Comparison of ENCODE assay signal across 1 cellular context in the genomic region with DNA sequence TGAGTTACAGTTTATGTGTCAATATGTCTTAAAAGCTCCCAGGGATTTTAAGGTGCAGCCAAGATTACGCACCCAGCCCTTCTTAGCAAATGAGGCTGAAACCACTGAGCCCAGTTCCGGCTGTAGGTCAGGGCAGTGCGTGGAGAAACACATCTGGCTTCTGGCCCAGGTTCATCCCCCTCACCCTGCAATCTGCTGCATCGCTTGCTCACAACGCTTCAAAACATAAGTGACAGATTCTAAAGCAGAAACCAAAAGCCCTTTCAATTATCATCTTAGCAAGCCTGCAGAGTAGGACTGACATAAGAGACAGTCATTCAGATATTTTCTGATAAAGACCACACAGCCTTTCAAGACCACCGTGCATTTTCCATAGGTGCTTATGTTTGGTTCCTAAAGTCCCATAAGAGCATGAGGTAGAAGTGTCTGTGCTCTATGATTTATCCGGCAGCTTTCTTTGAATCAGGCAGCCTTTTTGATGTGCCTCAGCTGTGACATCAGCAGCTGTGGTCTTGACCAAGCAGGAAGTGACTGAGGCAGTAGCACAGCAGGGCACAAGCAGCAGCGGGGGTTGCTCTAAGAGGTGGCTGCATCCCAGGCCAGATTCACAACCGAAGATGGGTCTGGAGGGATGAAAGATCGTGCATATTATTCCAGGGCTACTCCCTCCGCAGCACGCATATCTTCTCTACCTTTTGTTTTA.
TF ChIP-seq lines count a peak whose summit lies in the region.

No MANE protein-coding gene starts in this region.

TF ChIP-seq in GM12878, 131 proteins besides CTCF, POLR2A, EP300 and RAD21 (continued from another document and continues in another):
- TF ChIP-seq, protein P1, sequence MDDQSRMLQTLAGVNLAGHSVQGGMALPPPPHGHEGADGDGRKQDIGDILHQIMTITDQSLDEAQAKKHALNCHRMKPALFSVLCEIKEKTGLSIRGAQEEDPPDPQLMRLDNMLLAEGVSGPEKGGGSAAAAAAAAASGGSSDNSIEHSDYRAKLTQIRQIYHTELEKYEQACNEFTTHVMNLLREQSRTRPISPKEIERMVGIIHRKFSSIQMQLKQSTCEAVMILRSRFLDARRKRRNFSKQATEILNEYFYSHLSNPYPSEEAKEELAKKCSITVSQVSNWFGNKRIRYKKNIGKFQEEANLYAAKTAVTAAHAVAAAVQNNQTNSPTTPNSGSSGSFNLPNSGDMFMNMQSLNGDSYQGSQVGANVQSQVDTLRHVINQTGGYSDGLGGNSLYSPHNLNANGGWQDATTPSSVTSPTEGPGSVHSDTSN (IDR thresholded peaks at IDR 0.05; ENCODE audit: insufficient replicate concordance, low read depth, low read length), result peak; percentile 11
- TF ChIP-seq FOXM1 (IDR thresholded peaks at IDR 0.05; ENCODE audit: low read depth, low read length) (peak; percentile 38; the same call in 1 of the 2 replicates), WRNIP1 (IDR thresholded peaks at IDR 0.05; ENCODE audit: borderline replicate concordance, low read depth, low read length) (no peak), ATF7 (IDR thresholded peaks at IDR 0.05; ENCODE audit: low read depth) (peak; percentile 86), JUNB (IDR thresholded peaks at IDR 0.05) (peak; percentile 38), CREB1 (IDR thresholded peaks at IDR 0.05; ENCODE audit: low read depth) (peak; percentile 74), CBX5 (IDR thresholded peaks at IDR 0.05; ENCODE audit: low read depth) (0 out of 2 replicates have a peak, but pooled peaks have one; percentile 42), SPI1 (IDR thresholded peaks at IDR 0.05; ENCODE audit: borderline replicate concordance, insufficient read depth, low read depth, low read length) (peak; percentile 19; the same call in 1 of the 2 replicates), RB1 (IDR thresholded peaks at IDR 0.05; ENCODE audit: borderline replicate concordance) (0 out of 2 replicates have a peak, but pooled peaks have one; percentile 38), MEF2A (IDR thresholded peaks at IDR 0.05; ENCODE audit: insufficient read depth, low read depth, low read length) (0 out of 2 replicates have a peak, but pooled peaks have one; percentile 46), SP1 (IDR thresholded peaks at IDR 0.05; ENCODE audit: low read depth, low read length) (peak; percentile 8), TCF3 (IDR thresholded peaks at IDR 0.05; ENCODE audit: borderline replicate concordance, insufficient read depth, low read depth, low read length) (peak; percentile 79; the same call in 1 of the 2 replicates), CHD2 (IDR thresholded peaks at IDR 0.05; ENCODE audit: borderline replicate concordance, low read depth, low read length) (no peak), NR2C2 (IDR thresholded peaks at IDR 0.05; ENCODE audit: borderline replicate concordance, control insufficient read depth, insufficient read length, low read depth) (no peak), POU2F2 (IDR thresholded peaks at IDR 0.05; ENCODE audit: borderline replicate concordance, low read depth, low read length) (peak; percentile 58; the same call in 1 of the 3 replicates), RUNX3 (IDR thresholded peaks at IDR 0.05; ENCODE audit: low read length) (peak; percentile 61), KLF5 (IDR thresholded peaks at IDR 0.05; ENCODE audit: partially characterized antibody) (no peak), SMAD5 (IDR thresholded peaks at IDR 0.05; ENCODE audit: low read depth) (no peak), NBN (IDR thresholded peaks at IDR 0.05) (0 out of 2 replicates have a peak, but pooled peaks have one; percentile 62), CREM (IDR thresholded peaks at IDR 0.05; ENCODE audit: low read depth) (peak; percentile 61; the same call in 1 of the 2 replicates), IKZF2 (IDR thresholded peaks at IDR 0.05) (peak; percentile 45 to 68), EED (IDR thresholded peaks at IDR 0.05; ENCODE audit: low read depth) (peak; percentile 61; the same call in 1 of the 2 replicates), PAX5 (IDR thresholded peaks at IDR 0.05; ENCODE audit: borderline replicate concordance, low read depth, low read length) (peak; percentile 70; the same call in 1 of the 2 replicates)
- TF ChIP-seq, protein P2, sequence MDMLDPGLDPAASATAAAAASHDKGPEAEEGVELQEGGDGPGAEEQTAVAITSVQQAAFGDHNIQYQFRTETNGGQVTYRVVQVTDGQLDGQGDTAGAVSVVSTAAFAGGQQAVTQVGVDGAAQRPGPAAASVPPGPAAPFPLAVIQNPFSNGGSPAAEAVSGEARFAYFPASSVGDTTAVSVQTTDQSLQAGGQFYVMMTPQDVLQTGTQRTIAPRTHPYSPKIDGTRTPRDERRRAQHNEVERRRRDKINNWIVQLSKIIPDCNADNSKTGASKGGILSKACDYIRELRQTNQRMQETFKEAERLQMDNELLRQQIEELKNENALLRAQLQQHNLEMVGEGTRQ (IDR thresholded peaks at IDR 0.05; ENCODE audit: borderline replicate concordance, low read depth, low read length), result no peak
- TF ChIP-seq, protein P3, sequence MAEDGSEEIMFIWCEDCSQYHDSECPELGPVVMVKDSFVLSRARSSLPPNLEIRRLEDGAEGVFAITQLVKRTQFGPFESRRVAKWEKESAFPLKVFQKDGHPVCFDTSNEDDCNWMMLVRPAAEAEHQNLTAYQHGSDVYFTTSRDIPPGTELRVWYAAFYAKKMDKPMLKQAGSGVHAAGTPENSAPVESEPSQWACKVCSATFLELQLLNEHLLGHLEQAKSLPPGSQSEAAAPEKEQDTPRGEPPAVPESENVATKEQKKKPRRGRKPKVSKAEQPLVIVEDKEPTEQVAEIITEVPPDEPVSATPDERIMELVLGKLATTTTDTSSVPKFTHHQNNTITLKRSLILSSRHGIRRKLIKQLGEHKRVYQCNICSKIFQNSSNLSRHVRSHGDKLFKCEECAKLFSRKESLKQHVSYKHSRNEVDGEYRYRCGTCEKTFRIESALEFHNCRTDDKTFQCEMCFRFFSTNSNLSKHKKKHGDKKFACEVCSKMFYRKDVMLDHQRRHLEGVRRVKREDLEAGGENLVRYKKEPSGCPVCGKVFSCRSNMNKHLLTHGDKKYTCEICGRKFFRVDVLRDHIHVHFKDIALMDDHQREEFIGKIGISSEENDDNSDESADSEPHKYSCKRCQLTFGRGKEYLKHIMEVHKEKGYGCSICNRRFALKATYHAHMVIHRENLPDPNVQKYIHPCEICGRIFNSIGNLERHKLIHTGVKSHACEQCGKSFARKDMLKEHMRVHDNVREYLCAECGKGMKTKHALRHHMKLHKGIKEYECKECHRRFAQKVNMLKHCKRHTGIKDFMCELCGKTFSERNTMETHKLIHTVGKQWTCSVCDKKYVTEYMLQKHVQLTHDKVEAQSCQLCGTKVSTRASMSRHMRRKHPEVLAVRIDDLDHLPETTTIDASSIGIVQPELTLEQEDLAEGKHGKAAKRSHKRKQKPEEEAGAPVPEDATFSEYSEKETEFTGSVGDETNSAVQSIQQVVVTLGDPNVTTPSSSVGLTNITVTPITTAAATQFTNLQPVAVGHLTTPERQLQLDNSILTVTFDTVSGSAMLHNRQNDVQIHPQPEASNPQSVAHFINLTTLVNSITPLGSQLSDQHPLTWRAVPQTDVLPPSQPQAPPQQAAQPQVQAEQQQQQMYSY (CRISPR knock-in tag; IDR thresholded peaks at IDR 0.05), result no peak
- TF ChIP-seq, protein P4, sequence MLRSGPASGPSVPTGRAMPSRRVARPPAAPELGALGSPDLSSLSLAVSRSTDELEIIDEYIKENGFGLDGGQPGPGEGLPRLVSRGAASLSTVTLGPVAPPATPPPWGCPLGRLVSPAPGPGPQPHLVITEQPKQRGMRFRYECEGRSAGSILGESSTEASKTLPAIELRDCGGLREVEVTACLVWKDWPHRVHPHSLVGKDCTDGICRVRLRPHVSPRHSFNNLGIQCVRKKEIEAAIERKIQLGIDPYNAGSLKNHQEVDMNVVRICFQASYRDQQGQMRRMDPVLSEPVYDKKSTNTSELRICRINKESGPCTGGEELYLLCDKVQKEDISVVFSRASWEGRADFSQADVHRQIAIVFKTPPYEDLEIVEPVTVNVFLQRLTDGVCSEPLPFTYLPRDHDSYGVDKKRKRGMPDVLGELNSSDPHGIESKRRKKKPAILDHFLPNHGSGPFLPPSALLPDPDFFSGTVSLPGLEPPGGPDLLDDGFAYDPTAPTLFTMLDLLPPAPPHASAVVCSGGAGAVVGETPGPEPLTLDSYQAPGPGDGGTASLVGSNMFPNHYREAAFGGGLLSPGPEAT (IDR thresholded peaks at IDR 0.05; ENCODE audit: low read depth), result peak; percentile 74; the same call in 1 of the 2 replicates
- TF ChIP-seq, protein P5, sequence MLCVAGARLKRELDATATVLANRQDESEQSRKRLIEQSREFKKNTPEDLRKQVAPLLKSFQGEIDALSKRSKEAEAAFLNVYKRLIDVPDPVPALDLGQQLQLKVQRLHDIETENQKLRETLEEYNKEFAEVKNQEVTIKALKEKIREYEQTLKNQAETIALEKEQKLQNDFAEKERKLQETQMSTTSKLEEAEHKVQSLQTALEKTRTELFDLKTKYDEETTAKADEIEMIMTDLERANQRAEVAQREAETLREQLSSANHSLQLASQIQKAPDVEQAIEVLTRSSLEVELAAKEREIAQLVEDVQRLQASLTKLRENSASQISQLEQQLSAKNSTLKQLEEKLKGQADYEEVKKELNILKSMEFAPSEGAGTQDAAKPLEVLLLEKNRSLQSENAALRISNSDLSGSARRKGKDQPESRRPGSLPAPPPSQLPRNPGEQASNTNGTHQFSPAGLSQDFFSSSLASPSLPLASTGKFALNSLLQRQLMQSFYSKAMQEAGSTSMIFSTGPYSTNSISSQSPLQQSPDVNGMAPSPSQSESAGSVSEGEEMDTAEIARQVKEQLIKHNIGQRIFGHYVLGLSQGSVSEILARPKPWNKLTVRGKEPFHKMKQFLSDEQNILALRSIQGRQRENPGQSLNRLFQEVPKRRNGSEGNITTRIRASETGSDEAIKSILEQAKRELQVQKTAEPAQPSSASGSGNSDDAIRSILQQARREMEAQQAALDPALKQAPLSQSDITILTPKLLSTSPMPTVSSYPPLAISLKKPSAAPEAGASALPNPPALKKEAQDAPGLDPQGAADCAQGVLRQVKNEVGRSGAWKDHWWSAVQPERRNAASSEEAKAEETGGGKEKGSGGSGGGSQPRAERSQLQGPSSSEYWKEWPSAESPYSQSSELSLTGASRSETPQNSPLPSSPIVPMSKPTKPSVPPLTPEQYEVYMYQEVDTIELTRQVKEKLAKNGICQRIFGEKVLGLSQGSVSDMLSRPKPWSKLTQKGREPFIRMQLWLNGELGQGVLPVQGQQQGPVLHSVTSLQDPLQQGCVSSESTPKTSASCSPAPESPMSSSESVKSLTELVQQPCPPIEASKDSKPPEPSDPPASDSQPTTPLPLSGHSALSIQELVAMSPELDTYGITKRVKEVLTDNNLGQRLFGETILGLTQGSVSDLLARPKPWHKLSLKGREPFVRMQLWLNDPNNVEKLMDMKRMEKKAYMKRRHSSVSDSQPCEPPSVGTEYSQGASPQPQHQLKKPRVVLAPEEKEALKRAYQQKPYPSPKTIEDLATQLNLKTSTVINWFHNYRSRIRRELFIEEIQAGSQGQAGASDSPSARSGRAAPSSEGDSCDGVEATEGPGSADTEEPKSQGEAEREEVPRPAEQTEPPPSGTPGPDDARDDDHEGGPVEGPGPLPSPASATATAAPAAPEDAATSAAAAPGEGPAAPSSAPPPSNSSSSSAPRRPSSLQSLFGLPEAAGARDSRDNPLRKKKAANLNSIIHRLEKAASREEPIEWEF (IDR thresholded peaks at IDR 0.05; ENCODE audit: insufficient replicate concordance, low read depth, low read length), result no peak
- TF ChIP-seq, protein P6, sequence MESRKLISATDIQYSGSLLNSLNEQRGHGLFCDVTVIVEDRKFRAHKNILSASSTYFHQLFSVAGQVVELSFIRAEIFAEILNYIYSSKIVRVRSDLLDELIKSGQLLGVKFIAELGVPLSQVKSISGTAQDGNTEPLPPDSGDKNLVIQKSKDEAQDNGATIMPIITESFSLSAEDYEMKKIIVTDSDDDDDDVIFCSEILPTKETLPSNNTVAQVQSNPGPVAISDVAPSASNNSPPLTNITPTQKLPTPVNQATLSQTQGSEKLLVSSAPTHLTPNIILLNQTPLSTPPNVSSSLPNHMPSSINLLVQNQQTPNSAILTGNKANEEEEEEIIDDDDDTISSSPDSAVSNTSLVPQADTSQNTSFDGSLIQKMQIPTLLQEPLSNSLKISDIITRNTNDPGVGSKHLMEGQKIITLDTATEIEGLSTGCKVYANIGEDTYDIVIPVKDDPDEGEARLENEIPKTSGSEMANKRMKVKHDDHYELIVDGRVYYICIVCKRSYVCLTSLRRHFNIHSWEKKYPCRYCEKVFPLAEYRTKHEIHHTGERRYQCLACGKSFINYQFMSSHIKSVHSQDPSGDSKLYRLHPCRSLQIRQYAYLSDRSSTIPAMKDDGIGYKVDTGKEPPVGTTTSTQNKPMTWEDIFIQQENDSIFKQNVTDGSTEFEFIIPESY (IDR thresholded peaks at IDR 0.05), result no peak
- TF ChIP-seq, protein P7, sequence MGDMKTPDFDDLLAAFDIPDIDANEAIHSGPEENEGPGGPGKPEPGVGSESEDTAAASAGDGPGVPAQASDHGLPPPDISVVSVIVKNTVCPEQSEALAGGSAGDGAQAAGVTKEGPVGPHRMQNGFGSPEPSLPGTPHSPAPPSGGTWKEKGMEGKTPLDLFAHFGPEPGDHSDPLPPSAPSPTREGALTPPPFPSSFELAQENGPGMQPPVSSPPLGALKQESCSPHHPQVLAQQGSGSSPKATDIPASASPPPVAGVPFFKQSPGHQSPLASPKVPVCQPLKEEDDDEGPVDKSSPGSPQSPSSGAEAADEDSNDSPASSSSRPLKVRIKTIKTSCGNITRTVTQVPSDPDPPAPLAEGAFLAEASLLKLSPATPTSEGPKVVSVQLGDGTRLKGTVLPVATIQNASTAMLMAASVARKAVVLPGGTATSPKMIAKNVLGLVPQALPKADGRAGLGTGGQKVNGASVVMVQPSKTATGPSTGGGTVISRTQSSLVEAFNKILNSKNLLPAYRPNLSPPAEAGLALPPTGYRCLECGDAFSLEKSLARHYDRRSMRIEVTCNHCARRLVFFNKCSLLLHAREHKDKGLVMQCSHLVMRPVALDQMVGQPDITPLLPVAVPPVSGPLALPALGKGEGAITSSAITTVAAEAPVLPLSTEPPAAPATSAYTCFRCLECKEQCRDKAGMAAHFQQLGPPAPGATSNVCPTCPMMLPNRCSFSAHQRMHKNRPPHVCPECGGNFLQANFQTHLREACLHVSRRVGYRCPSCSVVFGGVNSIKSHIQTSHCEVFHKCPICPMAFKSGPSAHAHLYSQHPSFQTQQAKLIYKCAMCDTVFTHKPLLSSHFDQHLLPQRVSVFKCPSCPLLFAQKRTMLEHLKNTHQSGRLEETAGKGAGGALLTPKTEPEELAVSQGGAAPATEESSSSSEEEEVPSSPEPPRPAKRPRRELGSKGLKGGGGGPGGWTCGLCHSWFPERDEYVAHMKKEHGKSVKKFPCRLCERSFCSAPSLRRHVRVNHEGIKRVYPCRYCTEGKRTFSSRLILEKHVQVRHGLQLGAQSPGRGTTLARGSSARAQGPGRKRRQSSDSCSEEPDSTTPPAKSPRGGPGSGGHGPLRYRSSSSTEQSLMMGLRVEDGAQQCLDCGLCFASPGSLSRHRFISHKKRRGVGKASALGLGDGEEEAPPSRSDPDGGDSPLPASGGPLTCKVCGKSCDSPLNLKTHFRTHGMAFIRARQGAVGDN (IDR thresholded peaks at IDR 0.05), result peak; percentile 70
- TF ChIP-seq, protein P8, sequence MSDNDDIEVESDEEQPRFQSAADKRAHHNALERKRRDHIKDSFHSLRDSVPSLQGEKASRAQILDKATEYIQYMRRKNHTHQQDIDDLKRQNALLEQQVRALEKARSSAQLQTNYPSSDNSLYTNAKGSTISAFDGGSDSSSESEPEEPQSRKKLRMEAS (IDR thresholded peaks at IDR 0.05; ENCODE audit: low read depth, low read length), result no peak
- TF ChIP-seq, protein P9, sequence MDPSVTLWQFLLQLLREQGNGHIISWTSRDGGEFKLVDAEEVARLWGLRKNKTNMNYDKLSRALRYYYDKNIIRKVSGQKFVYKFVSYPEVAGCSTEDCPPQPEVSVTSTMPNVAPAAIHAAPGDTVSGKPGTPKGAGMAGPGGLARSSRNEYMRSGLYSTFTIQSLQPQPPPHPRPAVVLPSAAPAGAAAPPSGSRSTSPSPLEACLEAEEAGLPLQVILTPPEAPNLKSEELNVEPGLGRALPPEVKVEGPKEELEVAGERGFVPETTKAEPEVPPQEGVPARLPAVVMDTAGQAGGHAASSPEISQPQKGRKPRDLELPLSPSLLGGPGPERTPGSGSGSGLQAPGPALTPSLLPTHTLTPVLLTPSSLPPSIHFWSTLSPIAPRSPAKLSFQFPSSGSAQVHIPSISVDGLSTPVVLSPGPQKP (IDR thresholded peaks at IDR 0.05; ENCODE audit: low read depth, low read length), result no peak
